Comparison of ENCODE assay signal across 16 cellular contexts in genomic region chr14:80930095-80930494, GRCh38. TPM values are rescaled to one million over a fixed set of nuclear protein-coding genes. Genes with fewer than 3 reads are reported as not detected.
DNase-seq lines count a peak whose midpoint lies in the region; ATAC-seq and TF ChIP-seq lines count a peak whose summit lies in the region.
"Had no signal": no experiment of that assay in that cellular context is flagged by ENCODE, and none has a peak within 500 bp of the region (broad histone marks: within the 10 kb centered on the region; RNA-seq: fewer than 3 reads in every experiment).

No MANE protein-coding gene starts in this region.

- no peaks in the 10 kb centered on the region for H3K36me3 ChIP-seq in spleen
- H3K36me3 ChIP-seq in stomach = no peaks in the 10 kb centered on the region
- H3K36me3 ChIP-seq: uterus had no signal

- peak overlapping the region; percentile 51 to 68 for H3K4me3 Mint-ChIP-seq in activated T-cell treated with anti-CD3 and anti-CD28 coated beads, Interleukin-2, amount 50 U/mL, for 72 hours
- H3K4me3 Mint-ChIP-seq in activated T-helper 1 cell treated with anti-CD3 and anti-CD28 coated beads, Interleukin-12 subunit alpha, Interleukin-12 subunit beta, Interleukin-2, Interleukin-4 antibody, amounts not matched to agents 30 ng/mL and 10 ng/mL and 1 ng/mL, durations not matched to agents 14 hours and 24 hours and 36 hours = no peak overlapping the region
- H3K4me3 Mint-ChIP-seq: brain had no signal

- H3K27me3 Mint-ChIP-seq in activated T-cell treated with anti-CD3 and anti-CD28 coated beads, Interleukin-2, amount 50 U/mL, for 72 hours (ENCODE audit: low read depth) = no peaks in the 10 kb centered on the region
- no peaks in the 10 kb centered on the region for H3K27me3 Mint-ChIP-seq in activated T-helper 1 cell treated with anti-CD3 and anti-CD28 coated beads, Interleukin-12 subunit alpha, Interleukin-12 subunit beta, Interleukin-2, Interleukin-4 antibody, amounts not matched to agents 30 ng/mL and 10 ng/mL and 1 ng/mL, durations not matched to agents 14 hours and 24 hours and 36 hours (ENCODE audit: insufficient read depth)
- H3K27me3 Mint-ChIP-seq: brain had no signal

- H3K36me3 Mint-ChIP-seq in activated T-cell treated with anti-CD3 and anti-CD28 coated beads, Interleukin-2, amount 50 U/mL, for 72 hours (ENCODE audit: insufficient read depth in 2 of 2) = peaks cover 10 to 30% of the 10 kb centered on the region in 2 donors
- peaks cover 37% of the 10 kb centered on the region for H3K36me3 Mint-ChIP-seq in activated T-helper 1 cell treated with anti-CD3 and anti-CD28 coated beads, Interleukin-12 subunit alpha, Interleukin-12 subunit beta, Interleukin-2, Interleukin-4 antibody, amounts not matched to agents 30 ng/mL and 10 ng/mL and 1 ng/mL, durations not matched to agents 14 hours and 24 hours and 36 hours (ENCODE audit: low read depth)

- H3K9me3 Mint-ChIP-seq in activated T-cell treated with anti-CD3 and anti-CD28 coated beads, Interleukin-2, amount 50 U/mL, for 72 hours = peaks cover 2% of the 10 kb centered on the region in 2 donors
- H3K9me3 Mint-ChIP-seq in activated T-helper 1 cell treated with anti-CD3 and anti-CD28 coated beads, Interleukin-12 subunit alpha, Interleukin-12 subunit beta, Interleukin-2, Interleukin-4 antibody, amounts not matched to agents 30 ng/mL and 10 ng/mL and 1 ng/mL, durations not matched to agents 14 hours and 24 hours and 36 hours = peaks cover 11% of the 10 kb centered on the region

- H3K9me3 ChIP-seq in spleen (peaks cover 0 to 6% (median 0%) of the 10 kb centered on the region in 8 donors), stomach (no peaks in the 10 kb centered on the region)
- H3K9me3 ChIP-seq: psoas muscle, uterus had no signal

- H3K27me3 ChIP-seq in spleen (replicated peaks in 1 of 7) (no peaks in the 10 kb centered on the region), stomach (no peaks in the 10 kb centered on the region)
- H3K27me3 ChIP-seq: uterus had no signal

- no peak for TF ChIP-seq POLR2A in spleen (IDR thresholded peaks at IDR 0.05)
- TF ChIP-seq POLR2A in stomach (IDR thresholded peaks at IDR 0.05) = no peak

- no peak for TF ChIP-seq EP300 in stomach (IDR thresholded peaks at IDR 0.05)

- intact Hi-C loops in activated T-helper 1 cell treated with anti-CD3 and anti-CD28 coated beads, Interleukin-12 subunit alpha, Interleukin-12 subunit beta, Interleukin-2, Interleukin-4 antibody, amounts not matched to agents 30 ng/mL and 10 ng/mL and 1 ng/mL, durations not matched to agents 14 hours and 24 hours and 36 hours (cut with micrococcal nuclease) = loop anchor here (2.0 kb wide), 1 partner anchor 57 kb away; no protein-coding TSS in a partner anchor
- intact Hi-C loops in spleen (cut with DNase I; ENCODE audit: low total_unique reads) (no loop called here), stomach (cut with DNase I; ENCODE audit: low total_unique reads) (no loop called here)

- no peak for TF ChIP-seq CTCF in spleen (IDR thresholded peaks at IDR 0.05 in 8 of 11, conservative IDR thresholded peaks at IDR 0.05 in 3 of 11)
- TF ChIP-seq CTCF in stomach (IDR thresholded peaks at IDR 0.05) = no peak
- TF ChIP-seq CTCF in foreskin fibroblast (IDR thresholded peaks at IDR 0.05; ENCODE audit: low read depth, low read length) = no peak

- DNase-seq in activated T-cell treated with anti-CD3 and anti-CD28 coated beads, Interleukin-2, amount 50 U/mL, for 72 hours = no peak
- DNase-seq in activated T-cell treated with anti-CD3 and anti-CD28 coated beads, Interleukin-2, amount 50 U/mL, for 1 hour = no peak
- no peak for DNase-seq in activated T-helper 1 cell treated with anti-CD3 and anti-CD28 coated beads, Interleukin-12 subunit alpha, Interleukin-12 subunit beta, Interleukin-2, Interleukin-4 antibody, amounts not matched to agents 30 ng/mL and 10 ng/mL and 1 ng/mL, durations not matched to agents 14 hours and 24 hours and 36 hours (ENCODE audit: low spot score)
- no peak for DNase-seq in spleen
- DNase-seq in stomach = no peak
- DNase-seq in foreskin fibroblast = no peak
- no peak for DNase-seq in HT-29 (ENCODE audit: low spot score)
- DNase-seq: effector CD4-positive, alpha-beta T cell; midbrain; NCI-H1105; NCI-H446 treated with DMSO at 0.1 percent for 48 hours; psoas muscle; uterus had no signal

- H3K4me1 ChIP-seq in spleen = peaks cover 0 to 29% (median 20%) of the 10 kb centered on the region in 6 donors
- no peaks in the 10 kb centered on the region for H3K4me1 ChIP-seq in stomach
- H3K4me1 ChIP-seq: psoas muscle, uterus had no signal

- ATAC-seq in activated T-cell treated with anti-CD3 and anti-CD28 coated beads, Interleukin-2, amount 50 U/mL, for 72 hours (replicated peaks in 1 of 2) = no peak
- ATAC-seq in HG03442 (IDR thresholded peaks at IDR 0.05; ENCODE audit: unreplicated experiment) = peak; percentile 25

- H3K27ac Mint-ChIP-seq in activated T-cell treated with anti-CD3 and anti-CD28 coated beads, Interleukin-2, amount 50 U/mL, for 72 hours = peak overlapping the region; percentile 55
- peak overlapping the region; percentile 32 for H3K27ac Mint-ChIP-seq in activated T-helper 1 cell treated with anti-CD3 and anti-CD28 coated beads, Interleukin-12 subunit alpha, Interleukin-12 subunit beta, Interleukin-2, Interleukin-4 antibody, amounts not matched to agents 30 ng/mL and 10 ng/mL and 1 ng/mL, durations not matched to agents 14 hours and 24 hours and 36 hours
- H3K27ac Mint-ChIP-seq: brain had no signal

- H3K27ac ChIP-seq in spleen (peak overlapping the region in 6 of 8 donors; percentile 30 to 79 (median 70)), stomach (no peak overlapping the region)
- H3K27ac ChIP-seq: psoas muscle, uterus had no signal

- peaks cover 43% of the 10 kb centered on the region for H3K4me1 Mint-ChIP-seq in activated T-cell treated with anti-CD3 and anti-CD28 coated beads, Interleukin-2, amount 50 U/mL, for 72 hours (ENCODE audit: low read depth)
- peaks cover 66% of the 10 kb centered on the region for H3K4me1 Mint-ChIP-seq in activated T-helper 1 cell treated with anti-CD3 and anti-CD28 coated beads, Interleukin-12 subunit alpha, Interleukin-12 subunit beta, Interleukin-2, Interleukin-4 antibody, amounts not matched to agents 30 ng/mL and 10 ng/mL and 1 ng/mL, durations not matched to agents 14 hours and 24 hours and 36 hours (ENCODE audit: low read depth)

- 76 to 93% (median 85%) methylated on average over 5 of the region's 5 CpGs for WGBS in spleen, 5 donors
- WGBS in stomach, 5 donors = 82 to 90% (median 88%) methylated on average over 5 of the region's 5 CpGs

- H3K4me3 ChIP-seq in spleen (no peak overlapping the region), stomach (no peak overlapping the region), foreskin fibroblast (ENCODE audit: low read depth in 1 of 2, low read length in 2 of 2) (no peak overlapping the region)
- H3K4me3 ChIP-seq: psoas muscle, uterus had no signal

RNA-seq across cellular contexts. Expression of gene CEP128, which starts 11.4 kb away (rescaled TPM):
- 10 to 100 TPM; 14.2 to 16.9 TPM for total RNA-seq in activated T-cell treated with anti-CD3 and anti-CD28 coated beads, Interleukin-2, amount 50 U/mL, for 72 hours
- total RNA-seq in activated T-helper 1 cell treated with anti-CD3 and anti-CD28 coated beads, Interleukin-12 subunit alpha, Interleukin-12 subunit beta, Interleukin-2, Interleukin-4 antibody, amounts not matched to agents 30 ng/mL and 10 ng/mL and 1 ng/mL, durations not matched to agents 14 hours and 24 hours and 36 hours = 18.2 and 22.0 TPM in 2 replicates
- 10 to 100 TPM; 13.5 to 34.2 (median 18.6) TPM for total RNA-seq in spleen
- 1 to 10 TPM; 1.5 to 1.9 (median 1.7) TPM for polyA plus RNA-seq in spleen
- total RNA-seq in stomach = 100 to 1,000 TPM in 1 of 5 donors, 10 to 100 TPM in 1, 1 to 10 TPM in 3; 1.2 to 240 (median 7.7) TPM
- 1 to 10 TPM; 1.1 to 3.5 (median 1.5) TPM for polyA plus RNA-seq in stomach
- 1.0 and 2.6 TPM in 2 replicates for total RNA-seq in HT-29 (2014; rRNA removed; shearing (Covaris generic))

RNA-seq across cellular contexts. Expression of gene TSHR, which starts 25.3 kb away (rescaled TPM):
- not detected for total RNA-seq in activated T-cell treated with anti-CD3 and anti-CD28 coated beads, Interleukin-2, amount 50 U/mL, for 72 hours
- total RNA-seq in activated T-helper 1 cell treated with anti-CD3 and anti-CD28 coated beads, Interleukin-12 subunit alpha, Interleukin-12 subunit beta, Interleukin-2, Interleukin-4 antibody, amounts not matched to agents 30 ng/mL and 10 ng/mL and 1 ng/mL, durations not matched to agents 14 hours and 24 hours and 36 hours = 0.16 and 0.47 TPM in 2 replicates
- total RNA-seq in spleen (1 to 10 TPM in 3 of 7 donors, under 1 TPM in 3, not detected in 1; 0.32 to 3.1 (median 1.00) TPM), stomach (under 1 TPM in 2 of 5 donors, not detected in 3; 0.18 to 0.45 TPM)
- polyA plus RNA-seq in spleen (under 1 TPM; 0.22 to 0.32 (median 0.22) TPM), stomach (under 1 TPM in 1 of 3 donors, not detected in 2; 0.46 TPM)
- not detected in 2 replicates for total RNA-seq in HT-29 (2014; rRNA removed; shearing (Covaris generic))
- total RNA-seq: H4 had no signal

Comparison
In these comparisons a context has a peak if more than half of its experiments do, and no peak if none do; other contexts are left out.
1. H3K27ac ChIP-seq: peak in spleen (6 of 8); none in stomach (0 of 5).